9 cellular contexts compared by ENCODE assay signal in genomic region chr2:207632575-207633492, GRCh38. TPM values are rescaled to one million over a fixed set of nuclear protein-coding genes. Genes with fewer than 3 reads are reported as not detected.
DNase-seq lines count a peak whose midpoint lies in the region; ATAC-seq and TF ChIP-seq lines count a peak whose summit lies in the region.
"Had no signal": no experiment of that assay in that cellular context is flagged by ENCODE, and none has a peak within 500 bp of the region (broad histone marks: within the 10 kb centered on the region; RNA-seq: fewer than 3 reads in every experiment).

No MANE protein-coding gene starts in this region.

- WGBS in hepatocyte (ENCODE audit: low lambda C conversion rate, missing lambda C conversion rate), result 73% methylated on average over 8 of the region's 8 CpGs

- H3K4me1 ChIP-seq in hepatocyte (ENCODE audit: insufficient read depth), result no peaks in the 10 kb centered on the region

- peak overlapping the region; percentile 52 for H3K27ac ChIP-seq in hepatocyte

- H3K36me3 ChIP-seq in hepatocyte (replicated peaks; ENCODE audit: insufficient read depth, low read depth), result no peaks in the 10 kb centered on the region

- H3K9me3 ChIP-seq in hepatocyte (ENCODE audit: low read depth), result no peaks in the 10 kb centered on the region

- H3K4me2 ChIP-seq in hepatocyte, result no peak overlapping the region

- peak; percentile 55 for DNase-seq in AG10803 (ENCODE audit: low read depth)
- DNase-seq in H4 (ENCODE audit: low spot score), result peak; percentile 45
- DNase-seq in SIG-M5 (lab: John Stamatoyannopoulos, UW), result peak; percentile 80
- DNase-seq in hepatocyte (ENCODE audit: low spot score), result peak; percentile 43
- DNase-seq in amniotic stem cell (lab: John Stamatoyannopoulos, UW), result no peak
- DNase-seq in NCI-H748 (lab: John Stamatoyannopoulos, UW; ENCODE audit: unreplicated experiment), result no peak
- DNase-seq in effector CD8-positive, alpha-beta T cell (lab: John Stamatoyannopoulos, UW), result no peak
- DNase-seq: NCI-H774 had no signal

- TF ChIP-seq CTCF in AG10803 (conservative IDR thresholded peaks at IDR 0.05; ENCODE audit: low read length) (no peak), hepatocyte (IDR thresholded peaks at IDR 0.05; ENCODE audit: poor library complexity) (no peak)

- H3K9me2 ChIP-seq in hepatocyte (replicated peaks; ENCODE audit: insufficient read depth), result no peaks in the 10 kb centered on the region

- H3K27me3 ChIP-seq in hepatocyte, result no peaks in the 10 kb centered on the region

- ATAC-seq in HG02981 (IDR thresholded peaks at IDR 0.05; ENCODE audit: unreplicated experiment), result no peak

- no peaks in the 10 kb centered on the region for H3K79me2 ChIP-seq in hepatocyte

- H2AFZ ChIP-seq in hepatocyte, result no peak overlapping the region

- no peaks in the 10 kb centered on the region for H4K20me1 ChIP-seq in hepatocyte (ENCODE audit: insufficient read depth, poor library complexity, severe bottlenecking)

- H3K4me3 ChIP-seq in AG10803 (ENCODE audit: low read length), result no peak overlapping the region
- no peak overlapping the region for H3K4me3 ChIP-seq in hepatocyte

RNA-seq across cellular contexts. Expression of gene METTL21A, which starts 7.6 kb away (rescaled TPM):
- total RNA-seq in H4 (2014; rRNA removed; shearing (Covaris generic)), result 20.8 and 38.1 TPM in 2 replicates
- total RNA-seq in hepatocyte, result 34.6 and 37.4 TPM in 2 replicates
- 26.9 and 27.2 TPM in 2 replicates for polyA plus RNA-seq in hepatocyte

Comparison
In these comparisons a context has a peak if more than half of its experiments do, and no peak if none do; other contexts are left out.
1. DNase-seq: peak in AG10803 (single experiment), H4 (single experiment), SIG-M5 (single experiment) and hepatocyte (single experiment); none in amniotic stem cell (single experiment), NCI-H748 (single experiment) and effector CD8-positive, alpha-beta T cell (single experiment).